Comparison of ENCODE assay signal across 10 cellular contexts in genomic region chr18:58572181-58572580, GRCh38. TPM values are rescaled to one million over a fixed set of nuclear protein-coding genes. Genes with fewer than 3 reads are reported as not detected.
A peak's percentile ranks its signal among the peaks of the same experiment; 100 is the strongest.
DNase-seq lines count a peak whose midpoint lies in the region; TF ChIP-seq lines count a peak whose summit lies in the region.
"Had no signal": no experiment of that assay in that cellular context is flagged by ENCODE, and none has a peak within 500 bp of the region (broad histone marks: within the 10 kb centered on the region; RNA-seq: fewer than 3 reads in every experiment).

No MANE protein-coding gene starts in this region.

- H3K36me3 ChIP-seq in Peyer's patch = no peaks in the 10 kb centered on the region
- H3K36me3 ChIP-seq: vagina had no signal

- POLR2A ChIA-PET in RWPE1 (lab: Yijun Ruan, JAX; ENCODE audit: low non-redundant PET) = no interaction called here

- H3K9me3 ChIP-seq in Peyer's patch = no peaks in the 10 kb centered on the region
- H3K9me3 ChIP-seq: vagina had no signal

- H3K27me3 ChIP-seq in Peyer's patch = no peaks in the 10 kb centered on the region
- H3K27me3 ChIP-seq: vagina had no signal

- TF ChIP-seq POLR2A in Peyer's patch (IDR thresholded peaks at IDR 0.05) = no peak

- no peaks in the 10 kb centered on the region for H3K4me1 ChIP-seq in Peyer's patch

- no peak overlapping the region for H3K4me3 ChIP-seq in Peyer's patch
- H3K4me3 ChIP-seq: vagina had no signal

- CTCF ChIA-PET in RWPE1 (lab: Yijun Ruan, JAX) = interaction anchor here (0.6 kb wide), 1 partner anchor 33 kb away, joined by 3 read pairs; no protein-coding TSS in a partner anchor

- DNase-seq in GOT3 (lab: John Stamatoyannopoulos, UW) (peak; percentile 2), RWPE1 (ENCODE audit: low spot score) (peak; percentile 36), fibroblast of peridontal ligament (ENCODE audit: extremely low read depth) (peak; percentile 100), stromal cell of bone marrow (ENCODE audit: low read depth) (peak; percentile 96), DMS53 treated with DMSO at 0.1 percent for 48 hours (lab: John Stamatoyannopoulos, UW; ENCODE audit: unreplicated experiment) (no peak), activated gamma-delta T cell treated with Interleukin-2 at 50 U/mL for 16 hours (no peak), Peyer's patch (no peak)
- DNase-seq: KBM-7 had no signal

- TF ChIP-seq CTCF in RWPE1 (conservative IDR thresholded peaks at IDR 0.05; ENCODE audit: low read depth) (no peak), Peyer's patch (IDR thresholded peaks at IDR 0.05) (no peak)

- H3K27ac ChIP-seq in RWPE1 (no peak overlapping the region), Peyer's patch (no peak overlapping the region)
- H3K27ac ChIP-seq: vagina had no signal

RNA-seq across cellular contexts. Expression of gene ALPK2, which starts 56.7 kb away (rescaled TPM):
- 1 to 10 TPM in 1 of 4 donors, under 1 TPM in 3; 0.38 to 3.3 (median 0.53) TPM for total RNA-seq in Peyer's patch
- total RNA-seq: SK-MEL-5 had no signal

Comparison
In these comparisons a context has a peak if more than half of its experiments do, and no peak if none do; other contexts are left out.
1. DNase-seq: peak in GOT3 (single experiment), RWPE1 (single experiment), fibroblast of peridontal ligament (single experiment) and stromal cell of bone marrow (single experiment); none in DMS53 treated with DMSO at 0.1 percent for 48 hours (single experiment), activated gamma-delta T cell treated with Interleukin-2 at 50 U/mL for 16 hours (single experiment) and Peyer's patch (0 of 3).